14 cellular contexts compared by ENCODE assay signal in the genomic region with DNA sequence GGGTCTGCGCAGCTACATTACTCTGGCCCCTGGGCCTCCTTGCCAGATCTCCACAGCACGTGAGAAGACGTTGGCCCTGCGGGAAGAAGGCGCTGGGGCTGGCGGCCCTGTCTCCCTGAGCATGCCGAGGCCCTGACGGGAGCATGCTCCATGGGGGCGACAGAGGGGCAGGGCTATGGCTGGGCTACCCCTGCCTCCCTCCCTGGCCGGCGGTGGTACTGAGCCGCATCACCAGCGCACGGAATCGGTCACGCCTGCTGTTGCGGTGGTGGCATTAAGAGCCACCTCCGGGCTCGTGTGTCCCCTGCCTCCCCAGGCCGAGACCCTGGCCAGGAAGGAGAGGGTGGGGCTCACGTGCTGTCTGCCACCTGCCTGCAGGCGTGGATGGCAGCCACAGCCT. TPM values are rescaled to one million over a fixed set of nuclear protein-coding genes. Genes with fewer than 3 reads are reported as not detected.
A peak's percentile ranks its signal among the peaks of the same experiment; 100 is the strongest.
DNase-seq lines count a peak whose midpoint lies in the region; ATAC-seq, FAIRE-seq and TF ChIP-seq lines count a peak whose summit lies in the region.
"Had no signal": no experiment of that assay in that cellular context is flagged by ENCODE, and none has a peak within 500 bp of the region (broad histone marks: within the 10 kb centered on the region; RNA-seq: fewer than 3 reads in every experiment).

No MANE protein-coding gene starts in this region.

- TF ChIP-seq CTCF in IMR-90 (conservative IDR thresholded peaks at IDR 0.05; ENCODE audit: low read depth, low read length) (no peak), HepG2 (CRISPR knock-in tag; IDR thresholded peaks at IDR 0.05) (no peak)

- no peak overlapping the region for H3K56ac ChIP-seq in IMR-90 (ENCODE audit: extremely low read depth, insufficient read depth, low read length)

- DNase-seq in IMR-90, result no peak
- DNase-seq in HepG2 (ENCODE audit: low spot score), result no peak
- DNase-seq in stimulated activated naive B cell treated with anti-CD40 and anti-IgM and Interleukin-4, amounts not matched to agents 10 μg/mL and 1 μg/mL and 100 μg/mL, for 72 hours, result no peak
- DNase-seq in activated naive CD4-positive, alpha-beta T cell treated with Interleukin-2 at 50 U/mL for 16 hours, result no peak
- DNase-seq in HPDE6-E6E7 (ENCODE audit: extremely low spot score), result no peak
- DNase-seq: ACHN; CD4-positive, CD25-positive, alpha-beta regulatory T cell; DMS53; GM23248 had no signal

- H3K36me3 Mint-ChIP-seq in stimulated activated naive B cell treated with anti-CD40 and anti-IgM and Interleukin-4, amounts not matched to agents 10 μg/mL and 1 μg/mL and 100 μg/mL, for 72 hours, result peaks cover 13 to 15% of the 10 kb centered on the region in 2 donors
- H3K36me3 Mint-ChIP-seq: IgD-negative memory B cell had no signal

- no peak overlapping the region for H3K4ac ChIP-seq in IMR-90 (ENCODE audit: low read depth, low read length)

- no peak overlapping the region for H3K18ac ChIP-seq in IMR-90 (ENCODE audit: low read depth, low read length)

- POLR2A ChIA-PET in IMR-90 (lab: Charles Lee; ENCODE audit: unreplicated experiment), result no interaction called here
- POLR2A ChIA-PET in HepG2 (lab: Yijun Ruan, JAX), result no interaction called here

- H4K5ac ChIP-seq in IMR-90 (ENCODE audit: low read depth, low read length), result no peak overlapping the region

- no peak overlapping the region for H3K9ac ChIP-seq in IMR-90 (ENCODE audit: low read depth, low read length)
- no peak overlapping the region for H3K9ac ChIP-seq in HepG2 (ENCODE audit: insufficient read depth, low read depth, low read length)
- H3K9ac ChIP-seq: BLaER1 treated with 17β-estradiol and CSF1 and Interleukin-3, amounts not matched to agents 10 nM and 100 nM; GM23248 had no signal

- H3K79me1 ChIP-seq in IMR-90 (ENCODE audit: low read depth in 1 of 2, low read length in 2 of 2), result peaks cover 19 to 48% of the 10 kb centered on the region in 2 experiments; a peak in 3 of 4 replicates

- no peaks in the 10 kb centered on the region for H3K9me3 Mint-ChIP-seq in stimulated activated naive B cell treated with anti-CD40 and anti-IgM and Interleukin-4, amounts not matched to agents 10 μg/mL and 1 μg/mL and 100 μg/mL, for 72 hours
- H3K9me3 Mint-ChIP-seq: CD4-positive, CD25-positive, alpha-beta regulatory T cell had no signal

- peaks cover 50% of the 10 kb centered on the region for H3K36me3 ChIP-seq in IMR-90 (ENCODE audit: control insufficient read depth, insufficient read depth, low read length)
- H3K36me3 ChIP-seq in HepG2 (replicated peaks in 1 of 2; ENCODE audit: control insufficient read depth in 1 of 2, insufficient read depth in 2 of 2, low read length in 2 of 2), result peaks cover 14 to 32% of the 10 kb centered on the region in 2 experiments; a peak in 4 of 5 replicates

- WGBS in IMR-90 (ENCODE audit: extremely low coverage in 2 of 2, insufficient read length in 1 of 2), 2 experiments, result 96% methylated on average over 20 of the region's 22 CpGs; no CpG with 5 or more reads in 1 of the 2 experiments
- WGBS in HepG2 (ENCODE audit: low lambda C conversion rate), result 98% methylated on average over 11 of the region's 22 CpGs

- H3K4me1 ChIP-seq in IMR-90 (ENCODE audit: control insufficient read depth, insufficient read depth, low read length) (no peaks in the 10 kb centered on the region), HepG2 (ENCODE audit: insufficient read depth, low read length) (no peaks in the 10 kb centered on the region)

- no peaks in the 10 kb centered on the region for H3K79me2 ChIP-seq in HepG2 (ENCODE audit: insufficient read depth, low read length)

- peaks cover 2% of the 10 kb centered on the region; the same call in 1 of the 2 replicates for H3K9me1 ChIP-seq in IMR-90 (ENCODE audit: insufficient read depth, low read length)

- H2AK9ac ChIP-seq in IMR-90 (replicated peaks; ENCODE audit: low read depth, low read length, poor library complexity), result no peak overlapping the region

- H3K27me3 ChIP-seq in IMR-90 (ENCODE audit: control insufficient read depth, insufficient read depth, low read length), result no peaks in the 10 kb centered on the region
- no peaks in the 10 kb centered on the region; a peak in 1 of 5 replicates for H3K27me3 ChIP-seq in HepG2 (ENCODE audit: control insufficient read depth in 1 of 2, insufficient read depth in 2 of 2, low read length in 2 of 2)
- H3K27me3 ChIP-seq: BLaER1 treated with 17β-estradiol and CSF1 and Interleukin-3, amounts not matched to agents 10 nM and 100 nM had no signal

- no peak for TF ChIP-seq EP300 in HepG2 (IDR thresholded peaks at IDR 0.05; ENCODE audit: low read depth in 2 of 2, low read length in 2 of 2)
- TF ChIP-seq EP300 in HepG2 (CRISPR knock-in tag; IDR thresholded peaks at IDR 0.05; ENCODE audit: borderline replicate concordance), result no peak

- H3K4me2 ChIP-seq in IMR-90 (ENCODE audit: low read depth, low read length) (no peak overlapping the region), HepG2 (ENCODE audit: low read depth, low read length) (no peak overlapping the region)
- H3K4me2 ChIP-seq: BLaER1 treated with 17β-estradiol and CSF1 and Interleukin-3, amounts not matched to agents 10 nM and 100 nM had no signal

- no peak overlapping the region for H2BK20ac ChIP-seq in IMR-90 (ENCODE audit: low read depth, low read length)

- H3K27ac ChIP-seq in IMR-90 (ENCODE audit: insufficient read depth, low read length) (no peak overlapping the region), HepG2 (ENCODE audit: extremely low read length, insufficient read depth, low read length) (no peak overlapping the region)
- H3K27ac ChIP-seq: BLaER1 treated with 17β-estradiol and CSF1 and Interleukin-3, amounts not matched to agents 10 nM and 100 nM; GM23248; HL-60 had no signal

- no peak overlapping the region for H2BK15ac ChIP-seq in IMR-90 (ENCODE audit: low read depth, low read length)

- H4K20me1 ChIP-seq in IMR-90 (ENCODE audit: insufficient read depth, low read length), result peaks cover 29% of the 10 kb centered on the region
- no peaks in the 10 kb centered on the region for H4K20me1 ChIP-seq in HepG2 (ENCODE audit: insufficient read depth, low read length)

- FAIRE-seq in HepG2 (lab: Jason Lieb, UNC), result no peak
- FAIRE-seq: H54 had no signal

- TF ChIP-seq POLR2A in IMR-90 (IDR thresholded peaks at IDR 0.05; ENCODE audit: low read depth, low read length) (no peak), HepG2 (IDR thresholded peaks at IDR 0.05; ENCODE audit: insufficient read depth in 1 of 2, low read depth in 2 of 2, low read length in 2 of 2) (no peak)

- no peaks in the 10 kb centered on the region for H3K4me1 Mint-ChIP-seq in stimulated activated naive B cell treated with anti-CD40 and anti-IgM and Interleukin-4, amounts not matched to agents 10 μg/mL and 1 μg/mL and 100 μg/mL, for 72 hours
- H3K4me1 Mint-ChIP-seq: CD4-positive, CD25-positive, alpha-beta regulatory T cell; IgD-negative memory B cell had no signal

- dilution Hi-C loops in IMR-90 (cut with HindIII; ENCODE audit: low sequenced_read_pairs, unreplicated experiment), result no loop called here

- no TSS peak for BruUV-seq in IMR-90 (replicated peaks; lab: Mats Ljungman, UMichigan)
- BruUV-seq in HepG2 (replicated peaks; lab: Mats Ljungman, UMichigan), result no TSS peak

- H2BK5ac ChIP-seq in IMR-90 (ENCODE audit: low read depth, low read length, poor library complexity, severe bottlenecking), result no peak overlapping the region

- no peak overlapping the region for H3K4me3 Mint-ChIP-seq in stimulated activated naive B cell treated with anti-CD40 and anti-IgM and Interleukin-4, amounts not matched to agents 10 μg/mL and 1 μg/mL and 100 μg/mL, for 72 hours
- H3K4me3 Mint-ChIP-seq: CD4-positive, CD25-positive, alpha-beta regulatory T cell; IgD-negative memory B cell had no signal

- H2BK120ac ChIP-seq in IMR-90 (ENCODE audit: low read depth, low read length), result no peak overlapping the region

- H3K27me3 Mint-ChIP-seq in stimulated activated naive B cell treated with anti-CD40 and anti-IgM and Interleukin-4, amounts not matched to agents 10 μg/mL and 1 μg/mL and 100 μg/mL, for 72 hours, result no peaks in the 10 kb centered on the region
- H3K27me3 Mint-ChIP-seq: CD4-positive, CD25-positive, alpha-beta regulatory T cell; IgD-negative memory B cell had no signal

- CTCF ChIA-PET in IMR-90 (lab: Yijun Ruan, JAX) (no interaction called here), HepG2 (lab: Yijun Ruan, JAX; ENCODE audit: low intra/inter-chr PET ratio, low total read pairs) (no interaction called here)

- in situ Hi-C loops in IMR-90 (cut with MboI; ENCODE audit: low sequenced_read_pairs) (no loop called here), HepG2 (cut with HindIII; ENCODE audit: extremely low pct_ligation_motif_present, low pct_unique_long_range_greater_than_20kb) (no loop called here)

- peak overlapping the region; percentile 48 for H2AFZ ChIP-seq in IMR-90 (replicated peaks; ENCODE audit: low read length, poor library complexity)
- no peak overlapping the region for H2AFZ ChIP-seq in HepG2 (ENCODE audit: low read length)
- H2AFZ ChIP-seq: GM23248 had no signal

- no peak overlapping the region for H3K23ac ChIP-seq in IMR-90 (ENCODE audit: low read depth, low read length)

- no peak for TF ChIP-seq RAD21 in IMR-90 (IDR thresholded peaks at IDR 0.05; ENCODE audit: low read length)
- no peak for TF ChIP-seq RAD21 in HepG2 (CRISPR knock-in tag; IDR thresholded peaks at IDR 0.05)

- H3K9me3 ChIP-seq in IMR-90 (ENCODE audit: control insufficient read depth, insufficient read depth, low read length) (no peaks in the 10 kb centered on the region), HepG2 (ENCODE audit: low read length) (peaks cover 20% of the 10 kb centered on the region)

- no peak for ATAC-seq in IMR-90 (ENCODE audit: low read depth)
- ATAC-seq in HepG2, result peak; percentile 35
- no peak for ATAC-seq in stimulated activated naive B cell treated with anti-CD40 and anti-IgM and Interleukin-4, amounts not matched to agents 10 μg/mL and 1 μg/mL and 100 μg/mL, for 72 hours (replicated peaks)
- ATAC-seq: HCT116 had no signal

- H3K4me3 ChIP-seq in IMR-90 (ENCODE audit: insufficient read depth, low read depth, low read length), result no peak overlapping the region
- H3K4me3 ChIP-seq in HepG2 (replicated peaks in 1 of 3; ENCODE audit: insufficient read depth in 1 of 3, low read depth in 2 of 3, low read length in 3 of 3), result no peak overlapping the region
- H3K4me3 ChIP-seq: GM23248 had no signal

- no peak overlapping the region for H3K14ac ChIP-seq in IMR-90 (replicated peaks; ENCODE audit: low read depth, low read length)

- no peak overlapping the region for H2AK5ac ChIP-seq in IMR-90 (ENCODE audit: low read depth, low read length)

- intact Hi-C loops in IMR-90 (cut with micrococcal nuclease), result no loop called here
- intact Hi-C loops in HepG2 (cut with micrococcal nuclease; ENCODE audit: unreplicated experiment), result no loop called here

- no peak overlapping the region for H4K8ac ChIP-seq in IMR-90 (ENCODE audit: low read depth in 2 of 2, low read length in 2 of 2)

- no peak overlapping the region for H4K91ac ChIP-seq in IMR-90 (ENCODE audit: insufficient read depth, low read depth, low read length)

- peak overlapping the region; percentile 62 for H3K27ac Mint-ChIP-seq in stimulated activated naive B cell treated with anti-CD40 and anti-IgM and Interleukin-4, amounts not matched to agents 10 μg/mL and 1 μg/mL and 100 μg/mL, for 72 hours
- H3K27ac Mint-ChIP-seq: CD4-positive, CD25-positive, alpha-beta regulatory T cell had no signal

RNA-seq across cellular contexts. Expression of gene MAPK8IP3, which starts 28.1 kb away (rescaled TPM):
- total RNA-seq in IMR-90 (2012; rRNA removed) (15.6 and 17.0 TPM in 2 replicates), HepG2 (2016; rRNA removed; fragmentation: Illumina TruSeq; extraction: Trizol) (3.6 and 25.1 TPM in 2 replicates)
- polyA plus RNA-seq in IMR-90 (2012; rRNA removed) (69.1 and 73.0 TPM in 2 replicates), HepG2 (2011; rRNA removed) (41.7 and 65.8 TPM in 2 replicates)
- polyA plus RNA-seq in IMR-90 (2012; cell fraction: cytosol; rRNA removed), result 25.0 and 27.7 TPM in 2 replicates
- polyA plus RNA-seq in IMR-90 (2012; cell fraction: nucleus; rRNA removed; ENCODE audit: low replicate concordance), result 694 and 1,175 TPM in 2 replicates
- 9.0 and 11.0 TPM in 2 replicates for total RNA-seq in HepG2 (2016; cell fraction: cytosol; rRNA removed; fragmentation: Illumina TruSeq; extraction: Trizol; ENCODE audit: low read depth)
- 3.3 and 29.8 TPM in 2 replicates for total RNA-seq in HepG2 (2016; cell fraction: insoluble cytoplasmic fraction; rRNA removed; fragmentation: Illumina TruSeq; extraction: Trizol)
- total RNA-seq in HepG2 (2016; cell fraction: membrane; rRNA removed; fragmentation: Illumina TruSeq; extraction: Trizol), result 3.8 and 4.5 TPM in 2 replicates
- total RNA-seq in HepG2 (2016; cell fraction: nucleus; rRNA removed; fragmentation: Illumina TruSeq; extraction: Trizol), result 45.6 and 52.7 TPM in 2 replicates
- polyA plus RNA-seq in HepG2 (2011; cell fraction: cytosol; rRNA removed), result 5.6 and 10.1 TPM in 2 replicates
- 653 and 865 TPM in 2 replicates for polyA plus RNA-seq in HepG2 (2011; cell fraction: nucleus; rRNA removed)
- 43.5 and 49.9 TPM in 2 replicates for polyA plus RNA-seq in HepG2 (2012)
- polyA plus RNA-seq in HepG2 (2016; cell fraction: cytosol; fragmentation: Illumina TruSeq; extraction: Trizol; ENCODE audit: low read depth), result 0.76 and 0.97 TPM in 2 replicates
- 3.3 and 4.5 TPM in 2 replicates for polyA plus RNA-seq in HepG2 (2016; cell fraction: insoluble cytoplasmic fraction; fragmentation: Illumina TruSeq; extraction: Trizol; ENCODE audit: low read depth)
- polyA plus RNA-seq in HepG2 (2016; cell fraction: membrane; fragmentation: Illumina TruSeq; extraction: Trizol; ENCODE audit: low read depth), result 1.8 and 2.1 TPM in 2 replicates
- polyA plus RNA-seq in HepG2 (2016; cell fraction: nucleus; fragmentation: Illumina TruSeq; extraction: Trizol; ENCODE audit: insufficient read depth, low read depth), result 244 and 279 TPM in 2 replicates
- 15.0 and 33.9 TPM in 2 replicates for polyA minus RNA-seq in HepG2 (2011; rRNA and poly(A)+ RNA removed; ENCODE audit: low replicate concordance)
- 4.7 and 4.8 TPM in 2 replicates for polyA minus RNA-seq in HepG2 (2011; cell fraction: cytosol; rRNA and poly(A)+ RNA removed)
- polyA minus RNA-seq in HepG2 (2011; cell fraction: nucleus; rRNA and poly(A)+ RNA removed), result 92.2 and 93.0 TPM in 2 replicates

RNA-seq across cellular contexts. Expression of gene NME3, which starts 37.2 kb away (rescaled TPM):
- 12.7 and 15.3 TPM in 2 replicates for total RNA-seq in IMR-90 (2012; rRNA removed)
- 41.2 and 61.6 TPM in 2 replicates for polyA plus RNA-seq in IMR-90 (2012; rRNA removed)
- 33.9 and 84.6 TPM in 2 replicates for polyA plus RNA-seq in IMR-90 (2012; cell fraction: cytosol; rRNA removed)
- 163 and 393 TPM in 2 replicates for polyA plus RNA-seq in IMR-90 (2012; cell fraction: nucleus; rRNA removed; ENCODE audit: low replicate concordance)
- total RNA-seq in HepG2 (2016; rRNA removed; fragmentation: Illumina TruSeq; extraction: Trizol), result 4.9 and 15.9 TPM in 2 replicates
- 27.7 and 30.7 TPM in 2 replicates for total RNA-seq in HepG2 (2016; cell fraction: cytosol; rRNA removed; fragmentation: Illumina TruSeq; extraction: Trizol; ENCODE audit: low read depth)
- total RNA-seq in HepG2 (2016; cell fraction: insoluble cytoplasmic fraction; rRNA removed; fragmentation: Illumina TruSeq; extraction: Trizol), result 6.6 and 17.1 TPM in 2 replicates
- 19.1 and 22.3 TPM in 2 replicates for total RNA-seq in HepG2 (2016; cell fraction: membrane; rRNA removed; fragmentation: Illumina TruSeq; extraction: Trizol)
- 17.5 and 23.3 TPM in 2 replicates for total RNA-seq in HepG2 (2016; cell fraction: nucleus; rRNA removed; fragmentation: Illumina TruSeq; extraction: Trizol)
- 10.4 and 13.9 TPM in 2 replicates for polyA plus RNA-seq in HepG2 (2011; rRNA removed)
- 7.3 and 17.7 TPM in 2 replicates for polyA plus RNA-seq in HepG2 (2011; cell fraction: cytosol; rRNA removed)
- polyA plus RNA-seq in HepG2 (2011; cell fraction: nucleus; rRNA removed), result 96.4 and 121 TPM in 2 replicates
- polyA plus RNA-seq in HepG2 (2012), result 5.5 and 9.1 TPM in 2 replicates
- polyA plus RNA-seq in HepG2 (2016; cell fraction: cytosol; fragmentation: Illumina TruSeq; extraction: Trizol; ENCODE audit: low read depth), result 21.1 and 24.5 TPM in 2 replicates
- 5.3 and 5.8 TPM in 2 replicates for polyA plus RNA-seq in HepG2 (2016; cell fraction: insoluble cytoplasmic fraction; fragmentation: Illumina TruSeq; extraction: Trizol; ENCODE audit: low read depth)
- 12.6 and 13.9 TPM in 2 replicates for polyA plus RNA-seq in HepG2 (2016; cell fraction: membrane; fragmentation: Illumina TruSeq; extraction: Trizol; ENCODE audit: low read depth)
- 35.8 and 39.3 TPM in 2 replicates for polyA plus RNA-seq in HepG2 (2016; cell fraction: nucleus; fragmentation: Illumina TruSeq; extraction: Trizol; ENCODE audit: insufficient read depth, low read depth)
- polyA minus RNA-seq in HepG2 (2011; rRNA and poly(A)+ RNA removed; ENCODE audit: low replicate concordance), result 2.3 and 4.2 TPM in 2 replicates
- 2.1 and 3.5 TPM in 2 replicates for polyA minus RNA-seq in HepG2 (2011; cell fraction: cytosol; rRNA and poly(A)+ RNA removed)
- 8.4 and 9.0 TPM in 2 replicates for polyA minus RNA-seq in HepG2 (2011; cell fraction: nucleus; rRNA and poly(A)+ RNA removed)

RNA-seq across cellular contexts. Expression of gene EME2, which starts 38.5 kb away (rescaled TPM):
- total RNA-seq in IMR-90 (2012; rRNA removed) (1.3 and 1.4 TPM in 2 replicates), HepG2 (2016; rRNA removed; fragmentation: Illumina TruSeq; extraction: Trizol) (1.7 and 7.6 TPM in 2 replicates)
- polyA plus RNA-seq in IMR-90 (2012; rRNA removed) (9.6 and 11.1 TPM in 2 replicates), HepG2 (2011; rRNA removed) (4.4 and 6.5 TPM in 2 replicates)
- polyA plus RNA-seq in IMR-90 (2012; cell fraction: cytosol; rRNA removed), result 2.9 and 4.0 TPM in 2 replicates
- polyA plus RNA-seq in IMR-90 (2012; cell fraction: nucleus; rRNA removed; ENCODE audit: low replicate concordance), result 68.1 and 156 TPM in 2 replicates
- 0.79 and 1.3 TPM in 2 replicates for total RNA-seq in HepG2 (2016; cell fraction: cytosol; rRNA removed; fragmentation: Illumina TruSeq; extraction: Trizol; ENCODE audit: low read depth)
- 1.7 and 6.0 TPM in 2 replicates for total RNA-seq in HepG2 (2016; cell fraction: insoluble cytoplasmic fraction; rRNA removed; fragmentation: Illumina TruSeq; extraction: Trizol)
- total RNA-seq in HepG2 (2016; cell fraction: membrane; rRNA removed; fragmentation: Illumina TruSeq; extraction: Trizol), result 1.2 TPM in 2 replicates
- total RNA-seq in HepG2 (2016; cell fraction: nucleus; rRNA removed; fragmentation: Illumina TruSeq; extraction: Trizol), result 7.8 and 8.4 TPM in 2 replicates
- 1.3 and 2.0 TPM in 2 replicates for polyA plus RNA-seq in HepG2 (2011; cell fraction: cytosol; rRNA removed)
- polyA plus RNA-seq in HepG2 (2011; cell fraction: nucleus; rRNA removed), result 81.3 and 90.4 TPM in 2 replicates
- polyA plus RNA-seq in HepG2 (2012), result 3.4 and 4.5 TPM in 2 replicates
- polyA plus RNA-seq in HepG2 (2016; cell fraction: cytosol; fragmentation: Illumina TruSeq; extraction: Trizol; ENCODE audit: low read depth), result 0.23 and 0.36 TPM in 2 replicates
- 1.7 and 2.2 TPM in 2 replicates for polyA plus RNA-seq in HepG2 (2016; cell fraction: insoluble cytoplasmic fraction; fragmentation: Illumina TruSeq; extraction: Trizol; ENCODE audit: low read depth)
- polyA plus RNA-seq in HepG2 (2016; cell fraction: membrane; fragmentation: Illumina TruSeq; extraction: Trizol; ENCODE audit: low read depth), result 0.51 and 0.65 TPM in 2 replicates
- polyA plus RNA-seq in HepG2 (2016; cell fraction: nucleus; fragmentation: Illumina TruSeq; extraction: Trizol; ENCODE audit: insufficient read depth, low read depth), result 31.9 and 34.1 TPM in 2 replicates
- 5.2 and 6.5 TPM in 2 replicates for polyA minus RNA-seq in HepG2 (2011; rRNA and poly(A)+ RNA removed; ENCODE audit: low replicate concordance)
- polyA minus RNA-seq in HepG2 (2011; cell fraction: cytosol; rRNA and poly(A)+ RNA removed), result 0.79 and 1.3 TPM in 2 replicates
- 17.7 and 19.7 TPM in 2 replicates for polyA minus RNA-seq in HepG2 (2011; cell fraction: nucleus; rRNA and poly(A)+ RNA removed)

RNA-seq across cellular contexts. Expression of gene MRPS34, which starts 38.8 kb away (rescaled TPM):
- total RNA-seq in IMR-90 (2012; rRNA removed) (68.5 and 73.3 TPM in 2 replicates), HepG2 (2016; rRNA removed; fragmentation: Illumina TruSeq; extraction: Trizol) (129 and 131 TPM in 2 replicates)
- polyA plus RNA-seq in IMR-90 (2012; rRNA removed) (80.4 and 87.2 TPM in 2 replicates), HepG2 (2011; rRNA removed) (61.3 and 63.5 TPM in 2 replicates)
- 85.4 and 140 TPM in 2 replicates for polyA plus RNA-seq in IMR-90 (2012; cell fraction: cytosol; rRNA removed)
- 69.2 and 93.1 TPM in 2 replicates for polyA plus RNA-seq in IMR-90 (2012; cell fraction: nucleus; rRNA removed; ENCODE audit: low replicate concordance)
- 34.5 and 36.0 TPM in 2 replicates for total RNA-seq in HepG2 (2016; cell fraction: cytosol; rRNA removed; fragmentation: Illumina TruSeq; extraction: Trizol; ENCODE audit: low read depth)
- total RNA-seq in HepG2 (2016; cell fraction: insoluble cytoplasmic fraction; rRNA removed; fragmentation: Illumina TruSeq; extraction: Trizol), result 130 and 146 TPM in 2 replicates
- 51.5 and 64.0 TPM in 2 replicates for total RNA-seq in HepG2 (2016; cell fraction: membrane; rRNA removed; fragmentation: Illumina TruSeq; extraction: Trizol)
- total RNA-seq in HepG2 (2016; cell fraction: nucleus; rRNA removed; fragmentation: Illumina TruSeq; extraction: Trizol), result 59.6 and 64.6 TPM in 2 replicates
- 70.4 and 99.7 TPM in 2 replicates for polyA plus RNA-seq in HepG2 (2011; cell fraction: cytosol; rRNA removed)
- polyA plus RNA-seq in HepG2 (2011; cell fraction: nucleus; rRNA removed), result 83.9 and 98.7 TPM in 2 replicates
- polyA plus RNA-seq in HepG2 (2012), result 48.9 and 50.7 TPM in 2 replicates
- 42.4 and 48.9 TPM in 2 replicates for polyA plus RNA-seq in HepG2 (2016; cell fraction: cytosol; fragmentation: Illumina TruSeq; extraction: Trizol; ENCODE audit: low read depth)
- polyA plus RNA-seq in HepG2 (2016; cell fraction: insoluble cytoplasmic fraction; fragmentation: Illumina TruSeq; extraction: Trizol; ENCODE audit: low read depth), result 212 and 241 TPM in 2 replicates
- 59.9 and 71.5 TPM in 2 replicates for polyA plus RNA-seq in HepG2 (2016; cell fraction: membrane; fragmentation: Illumina TruSeq; extraction: Trizol; ENCODE audit: low read depth)
- 154 and 163 TPM in 2 replicates for polyA plus RNA-seq in HepG2 (2016; cell fraction: nucleus; fragmentation: Illumina TruSeq; extraction: Trizol; ENCODE audit: insufficient read depth, low read depth)
- polyA minus RNA-seq in HepG2 (2011; rRNA and poly(A)+ RNA removed; ENCODE audit: low replicate concordance), result 27.6 and 50.7 TPM in 2 replicates
- 25.2 and 30.8 TPM in 2 replicates for polyA minus RNA-seq in HepG2 (2011; cell fraction: cytosol; rRNA and poly(A)+ RNA removed)
- polyA minus RNA-seq in HepG2 (2011; cell fraction: nucleus; rRNA and poly(A)+ RNA removed), result 21.9 and 29.5 TPM in 2 replicates

RNA-seq across cellular contexts. Expression of gene SPSB3, which starts 48.2 kb away (rescaled TPM):
- total RNA-seq in IMR-90 (2012; rRNA removed) (9.1 and 10.6 TPM in 2 replicates), HepG2 (2016; rRNA removed; fragmentation: Illumina TruSeq; extraction: Trizol) (8.2 and 13.2 TPM in 2 replicates)
- polyA plus RNA-seq in IMR-90 (2012; rRNA removed) (30.8 and 34.0 TPM in 2 replicates), HepG2 (2011; rRNA removed) (21.9 and 26.7 TPM in 2 replicates)
- polyA plus RNA-seq in IMR-90 (2012; cell fraction: cytosol; rRNA removed), result 24.8 and 37.1 TPM in 2 replicates
- polyA plus RNA-seq in IMR-90 (2012; cell fraction: nucleus; rRNA removed; ENCODE audit: low replicate concordance), result 165 and 400 TPM in 2 replicates
- 8.6 and 9.9 TPM in 2 replicates for total RNA-seq in HepG2 (2016; cell fraction: cytosol; rRNA removed; fragmentation: Illumina TruSeq; extraction: Trizol; ENCODE audit: low read depth)
- total RNA-seq in HepG2 (2016; cell fraction: insoluble cytoplasmic fraction; rRNA removed; fragmentation: Illumina TruSeq; extraction: Trizol), result 6.5 and 13.8 TPM in 2 replicates
- 9.4 and 12.7 TPM in 2 replicates for total RNA-seq in HepG2 (2016; cell fraction: membrane; rRNA removed; fragmentation: Illumina TruSeq; extraction: Trizol)
- total RNA-seq in HepG2 (2016; cell fraction: nucleus; rRNA removed; fragmentation: Illumina TruSeq; extraction: Trizol), result 14.1 and 16.2 TPM in 2 replicates
- polyA plus RNA-seq in HepG2 (2011; cell fraction: cytosol; rRNA removed), result 15.4 and 25.3 TPM in 2 replicates
- 142 and 184 TPM in 2 replicates for polyA plus RNA-seq in HepG2 (2011; cell fraction: nucleus; rRNA removed)
- 12.3 and 24.9 TPM in 2 replicates for polyA plus RNA-seq in HepG2 (2012)
- 6.4 and 7.5 TPM in 2 replicates for polyA plus RNA-seq in HepG2 (2016; cell fraction: cytosol; fragmentation: Illumina TruSeq; extraction: Trizol; ENCODE audit: low read depth)
- polyA plus RNA-seq in HepG2 (2016; cell fraction: insoluble cytoplasmic fraction; fragmentation: Illumina TruSeq; extraction: Trizol; ENCODE audit: low read depth), result 7.6 and 8.0 TPM in 2 replicates
- 6.8 and 7.3 TPM in 2 replicates for polyA plus RNA-seq in HepG2 (2016; cell fraction: membrane; fragmentation: Illumina TruSeq; extraction: Trizol; ENCODE audit: low read depth)
- 29.9 and 32.1 TPM in 2 replicates for polyA plus RNA-seq in HepG2 (2016; cell fraction: nucleus; fragmentation: Illumina TruSeq; extraction: Trizol; ENCODE audit: insufficient read depth, low read depth)
- polyA minus RNA-seq in HepG2 (2011; rRNA and poly(A)+ RNA removed; ENCODE audit: low replicate concordance), result 15.4 and 19.4 TPM in 2 replicates
- polyA minus RNA-seq in HepG2 (2011; cell fraction: cytosol; rRNA and poly(A)+ RNA removed), result 4.5 and 8.0 TPM in 2 replicates
- 12.4 and 13.7 TPM in 2 replicates for polyA minus RNA-seq in HepG2 (2011; cell fraction: nucleus; rRNA and poly(A)+ RNA removed)
